14 cellular contexts compared by ENCODE assay signal in the genomic region with DNA sequence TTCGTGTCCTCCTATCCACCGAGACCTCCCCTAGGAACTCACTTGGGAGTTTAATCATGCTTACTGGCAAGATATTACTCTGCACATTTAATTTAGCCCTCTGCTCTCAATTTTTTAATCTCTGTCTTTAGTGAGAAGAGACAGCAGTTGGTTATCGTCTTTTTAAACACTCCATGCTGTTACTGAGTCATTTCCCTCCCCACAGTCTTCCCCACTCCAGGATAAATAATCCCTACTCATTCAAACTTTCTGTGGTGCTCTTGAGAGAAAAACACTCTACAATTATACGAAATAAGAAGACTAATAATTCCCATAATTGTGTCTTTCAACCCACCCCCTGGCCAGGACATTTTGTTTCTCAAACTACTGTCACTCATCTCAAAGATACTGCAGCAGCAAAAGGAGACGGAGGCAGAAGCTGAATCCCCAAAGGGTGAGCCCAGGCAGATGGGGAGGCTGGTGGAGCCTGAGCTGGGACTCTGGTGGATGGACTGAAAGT.
A peak's percentile ranks its signal among the peaks of the same experiment; 100 is the strongest.
DNase-seq lines count a peak whose midpoint lies in the region; TF ChIP-seq lines count a peak whose summit lies in the region.
"Had no signal": no experiment of that assay in that cellular context is flagged by ENCODE, and none has a peak within 500 bp of the region (broad histone marks: within the 10 kb centered on the region; RNA-seq: fewer than 3 reads in every experiment).

No MANE protein-coding gene starts in this region.

- no peak for TF ChIP-seq CTCF in chondrocyte (IDR thresholded peaks at IDR 0.05)

- peak; percentile 41 for DNase-seq in A172 (ENCODE audit: low spot score)
- DNase-seq in LHCN-M2 (ENCODE audit: low read depth): peak; percentile 31
- no peak for DNase-seq in chondrocyte (ENCODE audit: low spot score)
- peak; percentile 36 for DNase-seq in hepatic stellate cell (ENCODE audit: low spot score)
- no peak for DNase-seq in HuH-7.5 (ENCODE audit: low spot score)
- DNase-seq in immature natural killer cell: no peak
- DNase-seq in NCI-H1694 (lab: John Stamatoyannopoulos, UW): no peak
- DNase-seq in amniotic stem cell (lab: John Stamatoyannopoulos, UW): no peak
- DNase-seq: activated CD8-positive, alpha-beta memory T cell treated with anti-CD3 and anti-CD28 coated beads, Interleukin-2, amount 50 U/mL, for 48 hours; activated naive CD4-positive, alpha-beta T cell treated with anti-CD3 and anti-CD28 coated beads, Interleukin-2, amount 50 U/mL, for 16 hours; caudate nucleus; head of caudate nucleus; kidney glomerular epithelial cell; NCI-H1417 had no signal

- H3K27me3 Mint-ChIP-seq in chondrocyte (ENCODE audit: low read depth) (no peaks in the 10 kb centered on the region), immature natural killer cell (ENCODE audit: low read depth in 3 of 3) (peaks cover 0 to 2% (median 0%) of the 10 kb centered on the region in 3 donors)

- H3K4me1 Mint-ChIP-seq in chondrocyte (ENCODE audit: low read depth) (peaks cover 23% of the 10 kb centered on the region), immature natural killer cell (no peaks in the 10 kb centered on the region)

- H3K27ac Mint-ChIP-seq in chondrocyte (ENCODE audit: unreplicated experiment) (peak overlapping the region; percentile 62), immature natural killer cell (no peak overlapping the region)

- H3K9me3 Mint-ChIP-seq in chondrocyte (ENCODE audit: low read depth) (peaks cover 3% of the 10 kb centered on the region), immature natural killer cell (no peaks in the 10 kb centered on the region)

- H3K4me3 Mint-ChIP-seq in chondrocyte (ENCODE audit: unreplicated experiment) (peak overlapping the region; percentile 0), immature natural killer cell (no peak overlapping the region)

- H3K36me3 Mint-ChIP-seq in chondrocyte (ENCODE audit: low read depth) (no peaks in the 10 kb centered on the region), immature natural killer cell (no peaks in the 10 kb centered on the region)

Comparison
In these comparisons a context has a peak if more than half of its experiments do, and no peak if none do; other contexts are left out.
1. DNase-seq: peak in A172 (single experiment), LHCN-M2 (single experiment) and hepatic stellate cell (single experiment); none in chondrocyte (single experiment), HuH-7.5 (single experiment), immature natural killer cell (0 of 3), NCI-H1694 (single experiment) and amniotic stem cell (single experiment).